14 cellular contexts compared by ENCODE assay signal in genomic region chr17:40475234-40476210, GRCh38. TPM values are rescaled to one million over a fixed set of nuclear protein-coding genes. Genes with fewer than 3 reads are reported as not detected.
A peak's percentile ranks its signal among the peaks of the same experiment; 100 is the strongest.
DNase-seq lines count a peak whose midpoint lies in the region; ATAC-seq and TF ChIP-seq lines count a peak whose summit lies in the region.
"Had no signal": no experiment of that assay in that cellular context is flagged by ENCODE, and none has a peak within 500 bp of the region (broad histone marks: within the 10 kb centered on the region; RNA-seq: fewer than 3 reads in every experiment).

No MANE protein-coding gene starts in this region.

- no peaks in the 10 kb centered on the region for H3K27me3 ChIP-seq in tibial nerve
- H3K27me3 ChIP-seq: tibial artery had no signal

- no peak for DNase-seq in activated CD4-positive, alpha-beta T cell treated with anti-CD3 and anti-CD28 coated beads, Interleukin-2, amount 10 ng/mL, durations not matched to agents 7 days and 5 days
- DNase-seq in activated CD4-positive, alpha-beta T cell treated with anti-CD3 and anti-CD28 coated beads for 4 hours, result no peak
- no peak for DNase-seq in central memory CD8-positive, alpha-beta T cell (ENCODE audit: low spot score in 2 of 2)
- no peak for DNase-seq in mesothelial cell of epicardium (ENCODE audit: low spot score in 2 of 2, unreplicated experiment in 2 of 2)
- no peak for DNase-seq in tibial nerve (ENCODE audit: low spot score in 2 of 2)
- no peak for DNase-seq in SHP77 treated with DMSO at 0.1 percent for 48 hours (lab: John Stamatoyannopoulos, UW)
- no peak for DNase-seq in stimulated activated naive CD4-positive, alpha-beta T cell (lab: John Stamatoyannopoulos, UW)
- DNase-seq: activated CD8-positive, alpha-beta memory T cell treated with anti-CD3 and anti-CD28 coated beads, Interleukin-2, amount 50 U/mL, for 48 hours; DMS153; effector CD4-positive, alpha-beta T cell had no signal

- H3K4me3 Mint-ChIP-seq in activated CD4-positive, alpha-beta T cell treated with anti-CD3 and anti-CD28 coated beads, Interleukin-2, amount 10 ng/mL, durations not matched to agents 7 days and 5 days, result no peak overlapping the region
- peak overlapping the region; percentile 20 for H3K4me3 Mint-ChIP-seq in central memory CD8-positive, alpha-beta T cell
- H3K4me3 Mint-ChIP-seq in mesothelial cell of epicardium, result no peak overlapping the region

- no peaks in the 10 kb centered on the region for H3K9me3 Mint-ChIP-seq in activated CD4-positive, alpha-beta T cell treated with anti-CD3 and anti-CD28 coated beads, Interleukin-2, amount 10 ng/mL, durations not matched to agents 7 days and 5 days
- no peaks in the 10 kb centered on the region for H3K9me3 Mint-ChIP-seq in central memory CD8-positive, alpha-beta T cell
- peaks cover 8% of the 10 kb centered on the region for H3K9me3 Mint-ChIP-seq in mesothelial cell of epicardium

- no peak for TF ChIP-seq CTCF in mesothelial cell of epicardium (IDR thresholded peaks at IDR 0.05; ENCODE audit: unreplicated experiment)
- no peak for TF ChIP-seq CTCF in tibial nerve (IDR thresholded peaks at IDR 0.05)

- peaks cover 8% of the 10 kb centered on the region for H3K36me3 Mint-ChIP-seq in activated CD4-positive, alpha-beta T cell treated with anti-CD3 and anti-CD28 coated beads, Interleukin-2, amount 10 ng/mL, durations not matched to agents 7 days and 5 days (ENCODE audit: low read depth)
- peaks cover 10% of the 10 kb centered on the region for H3K36me3 Mint-ChIP-seq in central memory CD8-positive, alpha-beta T cell (ENCODE audit: insufficient read depth)
- no peaks in the 10 kb centered on the region for H3K36me3 Mint-ChIP-seq in mesothelial cell of epicardium

- peak in 1 of 2 donors; percentile 44 for TF ChIP-seq EP300 in tibial nerve (IDR thresholded peaks at IDR 0.05)

- no peaks in the 10 kb centered on the region for H3K9me3 ChIP-seq in tibial nerve
- H3K9me3 ChIP-seq: tibial artery had no signal

- CTCF ChIA-PET in activated CD4-positive, alpha-beta T cell treated with anti-CD3 and anti-CD28 coated beads, Interleukin-2, amount 10 ng/mL, durations not matched to agents 7 days and 5 days (lab: Charles Lee), result interaction anchor here (0.5 to 3.2 kb wide), 29 partner anchors 11 to 388 kb away, joined by 3 to 27 read pairs (median 4); partner anchors contain the start of genes CDC6, IGFBP4 and SMARCE1

- H3K27me3 Mint-ChIP-seq in activated CD4-positive, alpha-beta T cell treated with anti-CD3 and anti-CD28 coated beads, Interleukin-2, amount 10 ng/mL, durations not matched to agents 7 days and 5 days, result no peaks in the 10 kb centered on the region
- H3K27me3 Mint-ChIP-seq in central memory CD8-positive, alpha-beta T cell, result no peaks in the 10 kb centered on the region
- no peaks in the 10 kb centered on the region for H3K27me3 Mint-ChIP-seq in mesothelial cell of epicardium (ENCODE audit: low read depth)

- H3K27ac Mint-ChIP-seq in activated CD4-positive, alpha-beta T cell treated with anti-CD3 and anti-CD28 coated beads, Interleukin-2, amount 10 ng/mL, durations not matched to agents 7 days and 5 days, result peak overlapping the region; percentile 31
- no peak overlapping the region for H3K27ac Mint-ChIP-seq in central memory CD8-positive, alpha-beta T cell (ENCODE audit: low read depth)
- peak overlapping the region; percentile 64 for H3K27ac Mint-ChIP-seq in mesothelial cell of epicardium

- H3K4me1 Mint-ChIP-seq in activated CD4-positive, alpha-beta T cell treated with anti-CD3 and anti-CD28 coated beads, Interleukin-2, amount 10 ng/mL, durations not matched to agents 7 days and 5 days, result peaks cover 54% of the 10 kb centered on the region
- peaks cover 26% of the 10 kb centered on the region for H3K4me1 Mint-ChIP-seq in central memory CD8-positive, alpha-beta T cell
- peaks cover 23% of the 10 kb centered on the region for H3K4me1 Mint-ChIP-seq in mesothelial cell of epicardium

- H3K4me1 ChIP-seq in tibial nerve, result peaks cover 0 to 48% (median 15%) of the 10 kb centered on the region in 4 donors

- ATAC-seq in central memory CD8-positive, alpha-beta T cell (replicated peaks; ENCODE audit: extremely low read depth, poor library complexity, severe bottlenecking), result no peak
- ATAC-seq in GM18907 (IDR thresholded peaks at IDR 0.05; ENCODE audit: unreplicated experiment), result no peak

- no peaks in the 10 kb centered on the region for H3K36me3 ChIP-seq in tibial nerve
- H3K36me3 ChIP-seq: tibial artery had no signal

- no peak for TF ChIP-seq POLR2A in tibial nerve (IDR thresholded peaks at IDR 0.05)

- POLR2A ChIA-PET in activated CD4-positive, alpha-beta T cell treated with anti-CD3 and anti-CD28 coated beads, Interleukin-2, amount 10 ng/mL, durations not matched to agents 7 days and 5 days (lab: Charles Lee), result interaction anchor here (0.6 to 1.5 kb wide), 5 partner anchors 56 to 1768 kb away, joined by 3 to 4 read pairs (median 3); no protein-coding TSS in a partner anchor

- WGBS in tibial nerve, 2 donors, result 63 to 68% methylated on average over 22 to 25 of the region's 25 CpGs

- H3K27ac ChIP-seq in tibial nerve, result peak overlapping the region in 3 of 4 donors; percentile 61 to 68 (median 63)

- no peak overlapping the region for H3K4me3 ChIP-seq in tibial nerve
- H3K4me3 ChIP-seq: lung, tibial artery had no signal

RNA-seq across cellular contexts. Expression of gene TNS4, which starts 25.9 kb away (rescaled TPM):
- 1 to 10 TPM; 3.5 to 3.7 TPM for total RNA-seq in activated CD4-positive, alpha-beta T cell treated with anti-CD3 and anti-CD28 coated beads, Interleukin-2, amount 10 ng/mL, durations not matched to agents 7 days and 5 days
- total RNA-seq in mesothelial cell of epicardium, result 0.07 TPM in 1 of 3 replicates, not detected in the others
- under 1 TPM in 1 of 4 donors, not detected in 3; 0.30 TPM for total RNA-seq in tibial nerve
- total RNA-seq: A673 had no signal

RNA-seq across cellular contexts. Expression of gene IGFBP4, which starts 32.3 kb away (rescaled TPM):
- 10 to 100 TPM; 65.2 to 67.9 TPM for total RNA-seq in activated CD4-positive, alpha-beta T cell treated with anti-CD3 and anti-CD28 coated beads, Interleukin-2, amount 10 ng/mL, durations not matched to agents 7 days and 5 days
- 106 to 111 TPM (median 108 TPM) in 3 replicates for total RNA-seq in mesothelial cell of epicardium
- total RNA-seq in tibial nerve, result 1,000 to 10,000 TPM in 1 of 4 donors, 100 to 1,000 TPM in 3; 675 to 1,301 (median 748) TPM

RNA-seq across cellular contexts. Expression of gene TOP2A, which starts 57.8 kb away (rescaled TPM):
- total RNA-seq in activated CD4-positive, alpha-beta T cell treated with anti-CD3 and anti-CD28 coated beads, Interleukin-2, amount 10 ng/mL, durations not matched to agents 7 days and 5 days, result 100 to 1,000 TPM; 504 to 522 TPM
- total RNA-seq in mesothelial cell of epicardium (79.4 to 91.0 TPM (median 85.3 TPM) in 3 replicates), tibial nerve (1 to 10 TPM in 3 of 4 donors, under 1 TPM in 1; 0.21 to 7.1 (median 2.6) TPM)
